8 cellular contexts compared by ENCODE assay signal in genomic region chr10:124744688-124745055, GRCh38. TPM values are rescaled to one million over a fixed set of nuclear protein-coding genes. Genes with fewer than 3 reads are reported as not detected.
DNase-seq lines count a peak whose midpoint lies in the region; ATAC-seq and TF ChIP-seq lines count a peak whose summit lies in the region.

No MANE protein-coding gene starts in this region.

- peak overlapping the region; percentile 85 for H3K4me3 Mint-ChIP-seq in MCF 10A (ENCODE audit: unreplicated experiment)

- dilution Hi-C loops in IMR-90 (cut with HindIII; ENCODE audit: low sequenced_read_pairs, unreplicated experiment): no loop called here

- peak overlapping the region; percentile 64 for H3K4ac ChIP-seq in IMR-90 (ENCODE audit: low read depth, low read length)

- peak overlapping the region; percentile 76 for H2AFZ ChIP-seq in IMR-90 (replicated peaks; ENCODE audit: low read length, poor library complexity)

- peak overlapping the region; percentile 22 for H3K9ac ChIP-seq in IMR-90 (ENCODE audit: low read depth, low read length)

- H2AK5ac ChIP-seq in IMR-90 (ENCODE audit: low read depth, low read length): no peak overlapping the region

- ATAC-seq in IMR-90 (ENCODE audit: low read depth) (peak; percentile 9), thoracic aorta (ENCODE audit: insufficient number of reproducible peaks, low FRiP score, low read depth) (peak; percentile 36)

- peak overlapping the region; percentile 32 for H2BK5ac ChIP-seq in IMR-90 (ENCODE audit: low read depth, low read length, poor library complexity, severe bottlenecking)

- H4K20me1 ChIP-seq in IMR-90 (ENCODE audit: insufficient read depth, low read length): peaks cover 16% of the 10 kb centered on the region

- in situ Hi-C loops in IMR-90 (cut with MboI; ENCODE audit: low sequenced_read_pairs) (loop anchor here (5.0 kb wide), 1 partner anchor 207 kb away; no protein-coding TSS in a partner anchor), G401 (cut with HindIII; ENCODE audit: low sequenced_read_pairs) (no loop called here)

- H3K36me3 ChIP-seq in BJ (ENCODE audit: control insufficient read depth, insufficient read depth, low read length) (0 out of 2 replicates have a peak, but pooled peaks cover 2% of the 10 kb centered on the region), IMR-90 (ENCODE audit: control insufficient read depth, insufficient read depth, low read length) (peaks cover 2% of the 10 kb centered on the region), thoracic aorta (no peaks in the 10 kb centered on the region)

- POLR2A ChIA-PET in BJ (lab: Charles Lee) (no interaction called here), IMR-90 (lab: Charles Lee; ENCODE audit: unreplicated experiment) (no interaction called here), MCF 10A (lab: Yijun Ruan, JAX) (interaction anchor here (0.8 to 3.5 kb wide), 7 partner anchors 8 to 215 kb away, joined by 3 to 23 read pairs (median 5); partner anchors contain the start of gene EEF1AKMT2)

- no TSS peak for BruUV-seq in IMR-90 (replicated peaks; lab: Mats Ljungman, UMichigan)
- no TSS peak for BruUV-seq in MCF 10A (replicated peaks; lab: Mats Ljungman, UMichigan)

- H2BK20ac ChIP-seq in IMR-90 (ENCODE audit: low read depth, low read length): peak overlapping the region; percentile 14; the same call in 1 of the 2 replicates

- CTCF ChIA-PET in BJ (lab: Yijun Ruan, JAX): interaction anchor here (0.9 to 6.2 kb wide), 7 partner anchors 11 to 221 kb away, joined by 3 to 53 read pairs (median 9); no protein-coding TSS in a partner anchor
- CTCF ChIA-PET in IMR-90 (lab: Yijun Ruan, JAX): interaction anchor here (0.9 kb wide), 1 partner anchor 205 kb away, joined by 3 read pairs; no protein-coding TSS in a partner anchor
- CTCF ChIA-PET in MCF 10A (lab: Yijun Ruan, JAX): interaction anchor here (0.6 to 5.8 kb wide), 13 partner anchors 8 to 271 kb away, joined by 3 to 42 read pairs (median 5); no protein-coding TSS in a partner anchor

- peak overlapping the region; percentile 45 for H3K27ac ChIP-seq in IMR-90 (ENCODE audit: insufficient read depth, low read length)
- peak overlapping the region; percentile 27 to 53 for H3K27ac ChIP-seq in thoracic aorta

- H3K14ac ChIP-seq in IMR-90 (replicated peaks; ENCODE audit: low read depth, low read length): peak overlapping the region; percentile 84

- peak overlapping the region; percentile 79 for H3K4me2 ChIP-seq in IMR-90 (ENCODE audit: low read depth, low read length)

- no CpG with 5 or more reads among the region's 8 CpGs for WGBS in IMR-90 (ENCODE audit: extremely low coverage in 2 of 2, insufficient read length in 1 of 2), 2 experiments

- H3K79me1 ChIP-seq in IMR-90 (ENCODE audit: low read depth in 1 of 2, low read length in 2 of 2): peaks cover 0 to 35% of the 10 kb centered on the region in 2 experiments

- no peak overlapping the region for H2BK120ac ChIP-seq in IMR-90 (ENCODE audit: low read depth, low read length)

- no peak for TF ChIP-seq POLR2A in IMR-90 (IDR thresholded peaks at IDR 0.05; ENCODE audit: low read depth, low read length)

- 0 out of 2 replicates have a peak overlapping the region, but pooled peaks have one; percentile 22 for H3K56ac ChIP-seq in IMR-90 (ENCODE audit: extremely low read depth, insufficient read depth, low read length)

- H4K8ac ChIP-seq in IMR-90 (ENCODE audit: low read depth in 2 of 2, low read length in 2 of 2): peak overlapping the region; percentile 3 to 76; a peak in 1 of 4 replicates

- H3K36me3 Mint-ChIP-seq in MCF 10A (ENCODE audit: insufficient read depth, unreplicated experiment): peaks cover 19% of the 10 kb centered on the region

- no peaks in the 10 kb centered on the region for H3K9me3 Mint-ChIP-seq in MCF 10A (ENCODE audit: unreplicated experiment)

- no peaks in the 10 kb centered on the region for H3K27me3 ChIP-seq in BJ (ENCODE audit: control insufficient read depth, insufficient read depth, low read length)
- H3K27me3 ChIP-seq in IMR-90 (ENCODE audit: control insufficient read depth, insufficient read depth, low read length): no peaks in the 10 kb centered on the region
- H3K27me3 ChIP-seq in thoracic aorta (replicated peaks; ENCODE audit: insufficient read depth): no peaks in the 10 kb centered on the region

- H3K4me3 ChIP-seq in BJ (ENCODE audit: low read depth, low read length): peak overlapping the region; percentile 56
- H3K4me3 ChIP-seq in IMR-90 (ENCODE audit: insufficient read depth, low read depth, low read length): peak overlapping the region; percentile 82
- H3K4me3 ChIP-seq in thoracic aorta: peak overlapping the region; percentile 70

- no peak overlapping the region for H4K5ac ChIP-seq in IMR-90 (ENCODE audit: low read depth, low read length)

- peak overlapping the region; percentile 84 for H3K23ac ChIP-seq in IMR-90 (ENCODE audit: low read depth, low read length)

- H3K27ac Mint-ChIP-seq in MCF 10A (ENCODE audit: low read depth, unreplicated experiment): peak overlapping the region; percentile 75

- DNase-seq in BJ (ENCODE audit: low read depth) (no peak), IMR-90 (peak; percentile 71), MCF 10A (ENCODE audit: unreplicated experiment) (no peak), left kidney (ENCODE audit: low read depth, low spot score) (peak; percentile 87), thoracic aorta (ENCODE audit: low spot score) (no peak), G401 (ENCODE audit: low spot score) (no peak), GF-D8 (lab: John Stamatoyannopoulos, UW) (no peak), NCI-H345 (lab: John Stamatoyannopoulos, UW) (no peak)

- H2BK15ac ChIP-seq in IMR-90 (ENCODE audit: low read depth, low read length): no peak overlapping the region

- intact Hi-C loops in IMR-90 (cut with micrococcal nuclease) (loop anchor here (2.0 to 5.0 kb wide), 6 partner anchors 42 to 752 kb away; partner anchors contain the start of gene EEF1AKMT2), MCF 10A (cut with micrococcal nuclease) (loop anchor here (5.0 kb wide), 2 partner anchors 37 to 97 kb away; no protein-coding TSS in a partner anchor)

- no peaks in the 10 kb centered on the region for H3K27me3 Mint-ChIP-seq in MCF 10A (ENCODE audit: insufficient read depth, unreplicated experiment)

- no peak overlapping the region for H4K91ac ChIP-seq in IMR-90 (ENCODE audit: insufficient read depth, low read depth, low read length)

- H3K9me1 ChIP-seq in IMR-90 (ENCODE audit: insufficient read depth, low read length): no peaks in the 10 kb centered on the region

- H3K9me3 ChIP-seq in IMR-90 (ENCODE audit: control insufficient read depth, insufficient read depth, low read length): no peaks in the 10 kb centered on the region
- no peaks in the 10 kb centered on the region for H3K9me3 ChIP-seq in thoracic aorta

- TF ChIP-seq RAD21 in IMR-90 (IDR thresholded peaks at IDR 0.05; ENCODE audit: low read length): no peak

- TF ChIP-seq CTCF in BJ (IDR thresholded peaks at IDR 0.05; ENCODE audit: insufficient read depth, low read depth, low read length): no peak
- no peak for TF ChIP-seq CTCF in IMR-90 (conservative IDR thresholded peaks at IDR 0.05; ENCODE audit: low read depth, low read length)
- no peak for TF ChIP-seq CTCF in MCF 10A (IDR thresholded peaks at IDR 0.05; ENCODE audit: unreplicated experiment)
- TF ChIP-seq CTCF in thoracic aorta (IDR thresholded peaks at IDR 0.05): no peak

- H2AK9ac ChIP-seq in IMR-90 (replicated peaks; ENCODE audit: low read depth, low read length, poor library complexity): peak overlapping the region; percentile 31

- no peak overlapping the region for H3K18ac ChIP-seq in IMR-90 (ENCODE audit: low read depth, low read length)

- peaks cover 32% of the 10 kb centered on the region for H3K4me1 Mint-ChIP-seq in MCF 10A (ENCODE audit: insufficient read depth, unreplicated experiment)

- peaks cover 11% of the 10 kb centered on the region for H3K4me1 ChIP-seq in IMR-90 (ENCODE audit: control insufficient read depth, insufficient read depth, low read length)
- H3K4me1 ChIP-seq in thoracic aorta (ENCODE audit: control insufficient read depth in 1 of 2, low read depth in 2 of 2): peaks cover 26 to 46% of the 10 kb centered on the region in 2 donors

TF ChIP-seq in IMR-90, 13 proteins besides CTCF, POLR2A, EP300 and RAD21 (continues in another document):
- TF ChIP-seq RFX5 (IDR thresholded peaks at IDR 0.05; ENCODE audit: low read depth, low read length) (no peak), CHD1 (IDR thresholded peaks at IDR 0.05; ENCODE audit: low read depth, low read length) (no peak)
- TF ChIP-seq, protein P1, sequence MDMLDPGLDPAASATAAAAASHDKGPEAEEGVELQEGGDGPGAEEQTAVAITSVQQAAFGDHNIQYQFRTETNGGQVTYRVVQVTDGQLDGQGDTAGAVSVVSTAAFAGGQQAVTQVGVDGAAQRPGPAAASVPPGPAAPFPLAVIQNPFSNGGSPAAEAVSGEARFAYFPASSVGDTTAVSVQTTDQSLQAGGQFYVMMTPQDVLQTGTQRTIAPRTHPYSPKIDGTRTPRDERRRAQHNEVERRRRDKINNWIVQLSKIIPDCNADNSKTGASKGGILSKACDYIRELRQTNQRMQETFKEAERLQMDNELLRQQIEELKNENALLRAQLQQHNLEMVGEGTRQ (IDR thresholded peaks at IDR 0.05; ENCODE audit: low read depth, low read length): no peak

RNA-seq across cellular contexts. Expression of gene FAM53B, which starts 0.5 kb away (rescaled TPM):
- polyA plus RNA-seq in BJ (2011; rRNA removed) (3.1 and 3.9 TPM in 2 replicates), IMR-90 (2012; rRNA removed) (3.8 and 5.0 TPM in 2 replicates)
- polyA minus RNA-seq in BJ (2011; rRNA and poly(A)+ RNA removed): 12.5 and 15.4 TPM in 2 replicates
- total RNA-seq in IMR-90 (2012; rRNA removed) (5.3 and 5.7 TPM in 2 replicates), MCF 10A (2022) (12.9 and 14.9 TPM in 2 replicates), thoracic aorta (10 to 100 TPM; 26.6 to 49.5 TPM)
- polyA plus RNA-seq in IMR-90 (2012; cell fraction: cytosol; rRNA removed): 2.5 and 4.1 TPM in 2 replicates
- 7.0 and 12.4 TPM in 2 replicates for polyA plus RNA-seq in IMR-90 (2012; cell fraction: nucleus; rRNA removed; ENCODE audit: low replicate concordance)
- 17.0 and 21.4 TPM in 2 replicates for total RNA-seq in G401 (2014; rRNA removed; shearing (Covaris generic))

RNA-seq across cellular contexts. Expression of gene EEF1AKMT2, which starts 47.0 kb away (rescaled TPM):
- polyA plus RNA-seq in BJ (2011; rRNA removed): 8.0 and 14.3 TPM in 2 replicates
- 3.5 and 6.2 TPM in 2 replicates for polyA minus RNA-seq in BJ (2011; rRNA and poly(A)+ RNA removed)
- 9.7 and 22.8 TPM in 2 replicates for total RNA-seq in IMR-90 (2012; rRNA removed)
- 9.5 and 12.7 TPM in 2 replicates for polyA plus RNA-seq in IMR-90 (2012; rRNA removed)
- polyA plus RNA-seq in IMR-90 (2012; cell fraction: cytosol; rRNA removed): 3.4 and 3.9 TPM in 2 replicates
- 1.3 and 13.1 TPM in 2 replicates for polyA plus RNA-seq in IMR-90 (2012; cell fraction: nucleus; rRNA removed; ENCODE audit: low replicate concordance)
- total RNA-seq in MCF 10A (2022): 17.5 and 18.6 TPM in 2 replicates
- total RNA-seq in thoracic aorta: 10 to 100 TPM in 1 of 2 donors, 1 to 10 TPM in 1; 5.7 to 10.4 TPM
- 35.6 and 35.8 TPM in 2 replicates for total RNA-seq in G401 (2014; rRNA removed; shearing (Covaris generic))

RNA-seq across cellular contexts. Expression of gene ABRAXAS2, which starts 56.9 kb away (rescaled TPM):
- polyA plus RNA-seq in BJ (2011; rRNA removed) (9.3 and 15.1 TPM in 2 replicates), IMR-90 (2012; rRNA removed) (9.0 and 9.8 TPM in 2 replicates)
- 5.6 and 6.9 TPM in 2 replicates for polyA minus RNA-seq in BJ (2011; rRNA and poly(A)+ RNA removed)
- total RNA-seq in IMR-90 (2012; rRNA removed) (10.9 and 19.2 TPM in 2 replicates), MCF 10A (2022) (21.4 and 23.2 TPM in 2 replicates), thoracic aorta (10 to 100 TPM in 1 of 2 donors, 1 to 10 TPM in 1; 8.1 to 12.1 TPM)
- 1.3 and 2.9 TPM in 2 replicates for polyA plus RNA-seq in IMR-90 (2012; cell fraction: cytosol; rRNA removed)
- 1.2 and 6.7 TPM in 2 replicates for polyA plus RNA-seq in IMR-90 (2012; cell fraction: nucleus; rRNA removed; ENCODE audit: low replicate concordance)
- total RNA-seq in G401 (2014; rRNA removed; shearing (Covaris generic)): 11.4 and 16.8 TPM in 2 replicates

Comparison
In these comparisons a context has a peak if more than half of its experiments do, and no peak if none do; other contexts are left out.
1. DNase-seq: peak in IMR-90 (single experiment) and left kidney (single experiment); none in BJ (single experiment), MCF 10A (single experiment), thoracic aorta (single experiment), G401 (single experiment), GF-D8 (single experiment) and NCI-H345 (single experiment).
2. Peak in every context shown above with its lines, with median percentiles within 50 percentile points of each other: H3K4me3 ChIP-seq.